In the genomic region with DNA sequence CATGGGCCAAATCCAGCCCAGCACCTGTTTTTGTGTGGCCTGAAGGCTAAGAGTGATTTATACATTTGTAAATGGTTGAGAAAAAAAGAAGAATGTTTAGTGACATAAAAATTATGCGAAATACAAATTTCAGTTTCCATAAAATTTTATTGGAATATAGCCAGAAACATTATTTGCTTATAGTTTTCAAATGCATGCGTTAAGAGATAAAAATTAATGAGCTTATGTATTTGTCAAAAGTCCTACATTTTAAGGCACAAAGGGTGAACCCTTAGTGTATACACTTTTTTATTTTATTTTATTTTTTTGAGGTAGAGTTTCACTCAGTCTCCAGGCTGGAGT, we compare ENCODE assay signal across 9 cellular contexts. TPM values are rescaled to one million over a fixed set of nuclear protein-coding genes. Genes with fewer than 3 reads are reported as not detected.
DNase-seq lines count a peak whose midpoint lies in the region; ATAC-seq and TF ChIP-seq lines count a peak whose summit lies in the region.
"Had no signal": no experiment of that assay in that cellular context is flagged by ENCODE, and none has a peak within 500 bp of the region (broad histone marks: within the 10 kb centered on the region; RNA-seq: fewer than 3 reads in every experiment).

No MANE protein-coding gene starts in this region.

- H3K4me1 Mint-ChIP-seq in progenitor cell of endocrine pancreas (ENCODE audit: low read depth) = peaks cover 17% of the 10 kb centered on the region

- no peak for DNase-seq in DND-41
- DNase-seq in RWPE2 (ENCODE audit: low spot score) = no peak
- DNase-seq in progenitor cell of endocrine pancreas (ENCODE audit: low spot score, unreplicated experiment) = no peak
- DNase-seq in NCI-H748 treated with DMSO at 0.1 percent for 48 hours (lab: John Stamatoyannopoulos, UW) = no peak
- no peak for DNase-seq in DMS153 (lab: John Stamatoyannopoulos, UW)
- DNase-seq: NCI-H2171 treated with DMSO at 0.1 percent for 48 hours had no signal

- TF ChIP-seq CTCF in DND-41 (IDR thresholded peaks at IDR 0.05; ENCODE audit: borderline replicate concordance, extremely low read depth, low read length, poor library complexity, severe bottlenecking) (no peak), RWPE2 (IDR thresholded peaks at IDR 0.05; ENCODE audit: poor library complexity, severe bottlenecking) (no peak), progenitor cell of endocrine pancreas (IDR thresholded peaks at IDR 0.05; ENCODE audit: unreplicated experiment) (no peak)

- H3K36me3 ChIP-seq in DND-41 (ENCODE audit: insufficient read depth, low read length) (peaks cover 3% of the 10 kb centered on the region; the same call in 1 of the 2 replicates), RWPE2 (ENCODE audit: low read depth) (peaks cover 18% of the 10 kb centered on the region), esophagus (ENCODE audit: control insufficient read depth in 2 of 2, insufficient read depth in 2 of 2, low read length in 1 of 2) (no peaks in the 10 kb centered on the region)

- peaks cover 68% of the 10 kb centered on the region for H3K79me2 ChIP-seq in DND-41 (ENCODE audit: insufficient read depth, low read length)

- H3K27me3 ChIP-seq in DND-41 (ENCODE audit: insufficient read depth, low read length, poor library complexity) (no peaks in the 10 kb centered on the region), RWPE2 (ENCODE audit: insufficient read depth, poor library complexity, severe bottlenecking) (no peaks in the 10 kb centered on the region), esophagus (ENCODE audit: control insufficient read depth in 1 of 2, insufficient read depth in 2 of 2, low read length in 2 of 2) (no peaks in the 10 kb centered on the region)

- H3K9ac ChIP-seq in DND-41 (ENCODE audit: low read depth, low read length) = peak overlapping the region; percentile 89

- ATAC-seq in DND-41 (ENCODE audit: insufficient read depth, low read depth) = no peak
- no peak for ATAC-seq in RWPE2 (ENCODE audit: low read depth)
- ATAC-seq in HG02870 (IDR thresholded peaks at IDR 0.05; ENCODE audit: unreplicated experiment) = no peak
- ATAC-seq in HG03565 (IDR thresholded peaks at IDR 0.05; ENCODE audit: unreplicated experiment) = no peak

- peak overlapping the region; percentile 54; the same call in 1 of the 2 replicates for H2AFZ ChIP-seq in DND-41 (ENCODE audit: low read depth, low read length)

- no peaks in the 10 kb centered on the region for H3K27me3 Mint-ChIP-seq in progenitor cell of endocrine pancreas

- H3K27ac ChIP-seq in DND-41 (ENCODE audit: low read length) (peak overlapping the region; percentile 78), RWPE2 (ENCODE audit: poor library complexity, severe bottlenecking) (peak overlapping the region; percentile 87), esophagus (ENCODE audit: low read depth in 2 of 2, low read length in 1 of 2) (peak overlapping the region; percentile 88 to 92)

- H4K20me1 ChIP-seq in DND-41 (ENCODE audit: insufficient read depth, low read length) = peaks cover 2% of the 10 kb centered on the region; the same call in 1 of the 2 replicates

- H3K4me1 ChIP-seq in DND-41 (ENCODE audit: insufficient read depth, low read length) = peaks cover 27% of the 10 kb centered on the region
- peaks cover 34% of the 10 kb centered on the region for H3K4me1 ChIP-seq in RWPE2 (ENCODE audit: insufficient read depth, poor library complexity, severe bottlenecking)
- H3K4me1 ChIP-seq in esophagus (ENCODE audit: control insufficient read depth in 2 of 2, insufficient read depth in 2 of 2, low read length in 1 of 2) = peaks cover 0 to 4% of the 10 kb centered on the region in 2 donors

- H3K4me3 Mint-ChIP-seq in progenitor cell of endocrine pancreas (ENCODE audit: low read depth) = peak overlapping the region; percentile 90

- H3K4me2 ChIP-seq in DND-41 (ENCODE audit: insufficient read depth, low read length) = peak overlapping the region; percentile 66

- 34 to 39% methylated on average over 2 of the region's 2 CpGs for WGBS in esophagus, 2 donors

- no peaks in the 10 kb centered on the region for H3K9me3 Mint-ChIP-seq in progenitor cell of endocrine pancreas (ENCODE audit: low read depth)

- H3K4me3 ChIP-seq in DND-41 (ENCODE audit: low read depth in 1 of 2, low read length in 2 of 2) (peak overlapping the region in 1 of 2 experiments; percentile 80; a peak in 2 of 4 replicates), RWPE2 (ENCODE audit: severe bottlenecking) (peak overlapping the region; percentile 69), esophagus (ENCODE audit: low read depth in 1 of 2, low read length in 2 of 2) (peak overlapping the region; percentile 33 to 64)

- peaks cover 11% of the 10 kb centered on the region for H3K36me3 Mint-ChIP-seq in progenitor cell of endocrine pancreas (ENCODE audit: insufficient read depth)

- H3K27ac Mint-ChIP-seq in progenitor cell of endocrine pancreas = peak overlapping the region; percentile 93

- H3K9me3 ChIP-seq in DND-41 (ENCODE audit: insufficient read depth, low read length, severe bottlenecking) (no peaks in the 10 kb centered on the region), RWPE2 (ENCODE audit: severe bottlenecking) (no peaks in the 10 kb centered on the region), esophagus (ENCODE audit: control insufficient read depth in 2 of 2, insufficient read depth in 1 of 2, low read depth in 1 of 2, low read length in 1 of 2) (no peaks in the 10 kb centered on the region)

RNA-seq across cellular contexts. Expression of a gene that starts 2.1 kb away (rescaled TPM):
- 10 to 100 TPM; 13.1 to 18.6 TPM for polyA plus RNA-seq in esophagus
- 32.2 and 33.7 TPM in 2 replicates for total RNA-seq in progenitor cell of endocrine pancreas
